In the genomic region with DNA sequence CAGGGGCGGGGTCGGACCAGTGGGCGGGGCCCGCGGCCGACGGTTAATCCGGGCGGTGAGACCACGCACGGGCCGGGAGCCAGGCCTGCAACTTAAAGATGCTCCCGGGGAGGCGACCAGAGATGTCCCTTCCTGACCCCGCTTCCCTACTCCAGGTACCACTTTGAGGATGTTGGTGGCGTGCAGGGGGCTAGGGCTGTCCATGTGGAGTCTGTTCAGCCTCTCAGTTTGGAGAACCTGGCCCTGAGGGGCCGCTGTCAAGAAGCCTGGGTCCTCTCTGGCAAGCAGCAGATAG, we compare ENCODE assay signal across 1 cellular context.
A peak's percentile ranks its signal among the peaks of the same experiment; 100 is the strongest.
TF ChIP-seq lines count a peak whose summit lies in the region.

No MANE protein-coding gene starts in this region.

TF ChIP-seq in K562, 482 proteins besides CTCF, POLR2A, EP300 and RAD21:
- TF ChIP-seq NFATC3 (IDR thresholded peaks at IDR 0.05) = no peak
- TF ChIP-seq GABPB1 (CRISPR knock-in tag; IDR thresholded peaks at IDR 0.05) = 0 out of 2 replicates have a peak, but pooled peaks have one; percentile 32
- TF ChIP-seq MIER1 (IDR thresholded peaks at IDR 0.05; ENCODE audit: low read depth) = no peak
- TF ChIP-seq, protein P1, sequence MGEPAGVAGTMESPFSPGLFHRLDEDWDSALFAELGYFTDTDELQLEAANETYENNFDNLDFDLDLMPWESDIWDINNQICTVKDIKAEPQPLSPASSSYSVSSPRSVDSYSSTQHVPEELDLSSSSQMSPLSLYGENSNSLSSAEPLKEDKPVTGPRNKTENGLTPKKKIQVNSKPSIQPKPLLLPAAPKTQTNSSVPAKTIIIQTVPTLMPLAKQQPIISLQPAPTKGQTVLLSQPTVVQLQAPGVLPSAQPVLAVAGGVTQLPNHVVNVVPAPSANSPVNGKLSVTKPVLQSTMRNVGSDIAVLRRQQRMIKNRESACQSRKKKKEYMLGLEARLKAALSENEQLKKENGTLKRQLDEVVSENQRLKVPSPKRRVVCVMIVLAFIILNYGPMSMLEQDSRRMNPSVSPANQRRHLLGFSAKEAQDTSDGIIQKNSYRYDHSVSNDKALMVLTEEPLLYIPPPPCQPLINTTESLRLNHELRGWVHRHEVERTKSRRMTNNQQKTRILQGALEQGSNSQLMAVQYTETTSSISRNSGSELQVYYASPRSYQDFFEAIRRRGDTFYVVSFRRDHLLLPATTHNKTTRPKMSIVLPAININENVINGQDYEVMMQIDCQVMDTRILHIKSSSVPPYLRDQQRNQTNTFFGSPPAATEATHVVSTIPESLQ (CRISPR knock-in tag; IDR thresholded peaks at IDR 0.05) = no peak
